In the genomic region with DNA sequence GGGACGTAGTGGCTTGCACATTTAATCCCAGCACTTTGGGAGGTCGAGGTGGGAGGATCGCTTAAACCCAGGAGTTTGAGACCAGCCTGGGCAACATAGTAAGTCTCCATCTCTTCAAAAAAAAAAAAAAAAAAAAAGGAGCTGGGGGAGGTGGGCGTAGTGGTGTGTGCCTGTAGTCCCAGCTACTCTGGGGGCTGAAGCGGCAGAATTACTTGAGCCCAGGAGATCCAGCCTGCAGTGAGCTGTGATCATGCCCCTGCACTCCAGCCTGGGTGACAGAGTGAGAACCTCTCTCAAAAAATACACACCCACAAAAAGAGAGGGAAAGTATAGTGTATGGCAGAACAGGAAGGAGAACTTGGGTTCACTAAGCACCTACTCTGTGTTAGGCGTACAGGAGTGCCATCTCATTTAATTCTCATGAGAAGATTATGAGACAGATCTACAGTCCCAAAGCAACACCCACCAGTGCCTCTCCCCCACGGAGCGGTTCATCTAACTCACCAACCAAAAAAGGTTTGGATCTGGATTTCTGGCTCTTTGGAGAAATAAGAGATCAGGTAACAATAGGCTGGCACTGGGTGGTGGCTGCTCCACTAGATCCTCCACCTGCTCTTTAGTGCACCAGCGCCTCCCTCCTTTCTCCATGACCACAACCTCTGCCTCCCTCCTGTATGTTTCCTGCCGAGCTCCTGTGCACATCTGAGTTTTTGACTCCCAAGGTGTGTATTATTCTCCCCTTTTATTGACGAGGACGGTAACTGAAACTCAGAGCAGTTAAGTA, we compare ENCODE assay signal across 14 cellular contexts. TPM values are rescaled to one million over a fixed set of nuclear protein-coding genes. Genes with fewer than 3 reads are reported as not detected.
A peak's percentile ranks its signal among the peaks of the same experiment; 100 is the strongest.
DNase-seq lines count a peak whose midpoint lies in the region; ATAC-seq and TF ChIP-seq lines count a peak whose summit lies in the region.
"Had no signal": no experiment of that assay in that cellular context is flagged by ENCODE, and none has a peak within 500 bp of the region (broad histone marks: within the 10 kb centered on the region; RNA-seq: fewer than 3 reads in every experiment).

No MANE protein-coding gene starts in this region.

- H4K8ac ChIP-seq in mesenchymal stem cell (ENCODE audit: low read length) = no peak overlapping the region

- peak; percentile 8 for DNase-seq in DMS153 (lab: John Stamatoyannopoulos, UW)
- no peak for DNase-seq in DMS153 treated with DMSO at 0.1 percent for 48 hours (lab: John Stamatoyannopoulos, UW; ENCODE audit: unreplicated experiment)
- peak; percentile 52 for DNase-seq in COLO668 (lab: John Stamatoyannopoulos, UW; ENCODE audit: unreplicated experiment)
- DNase-seq in T-helper 17 cell = no peak
- DNase-seq in memory B cell (ENCODE audit: low spot score in 2 of 2) = peak in 1 of 2 donors; percentile 9
- DNase-seq in mesenchymal stem cell = no peak
- no peak for DNase-seq in smooth muscle cell (lab: John Stamatoyannopoulos, UW; ENCODE audit: unreplicated experiment)
- DNase-seq: COR-L47, head of caudate nucleus had no signal

- H2BK120ac ChIP-seq in mesenchymal stem cell (ENCODE audit: low read depth, low read length) = no peak overlapping the region

- no peaks in the 10 kb centered on the region for H3F3A ChIP-seq in smooth muscle cell (ENCODE audit: low read depth)

- peaks cover 0 to 20% of the 10 kb centered on the region in 2 experiments for H3K27me3 ChIP-seq in mesenchymal stem cell (ENCODE audit: control insufficient read depth in 1 of 2, insufficient read depth in 1 of 2, low read length in 2 of 2)
- H3K27me3 ChIP-seq in smooth muscle cell (ENCODE audit: low read depth) = no peaks in the 10 kb centered on the region
- H3K27me3 ChIP-seq: tibial nerve had no signal

- no peak overlapping the region for H2AK5ac ChIP-seq in mesenchymal stem cell (ENCODE audit: low read length, severe bottlenecking)

- no peaks in the 10 kb centered on the region for H3K36me3 Mint-ChIP-seq in T-helper 17 cell (ENCODE audit: low read depth)
- H3K36me3 Mint-ChIP-seq in memory B cell = peaks cover 8% of the 10 kb centered on the region

- 97% methylated on average over 8 of the region's 12 CpGs for WGBS in mesenchymal stem cell
- 95% methylated on average over 11 of the region's 12 CpGs for WGBS in smooth muscle cell (ENCODE audit: low lambda C conversion rate)

- H3K9me3 ChIP-seq in T-helper 17 cell (ENCODE audit: control insufficient read depth, low read length, poor library complexity, severe bottlenecking) (no peaks in the 10 kb centered on the region), mesenchymal stem cell (ENCODE audit: control insufficient read depth, low read length) (no peaks in the 10 kb centered on the region), smooth muscle cell (replicated peaks; ENCODE audit: low read depth) (no peaks in the 10 kb centered on the region)
- H3K9me3 ChIP-seq: neutrophil, tibial nerve had no signal

- H3K14ac ChIP-seq in mesenchymal stem cell (ENCODE audit: low read length in 2 of 2) = no peak overlapping the region

- peaks cover 7% of the 10 kb centered on the region for H3K79me1 ChIP-seq in mesenchymal stem cell (replicated peaks; ENCODE audit: low read length, poor library complexity, severe bottlenecking)

- ATAC-seq in T-helper 17 cell (no peak), memory B cell (ENCODE audit: low read depth) (no peak), GM21447 (IDR thresholded peaks at IDR 0.05; ENCODE audit: unreplicated experiment) (no peak)

- H2BK12ac ChIP-seq in mesenchymal stem cell (ENCODE audit: low read length in 2 of 2) = no peak overlapping the region

- peaks cover 23% of the 10 kb centered on the region for H4K20me1 ChIP-seq in smooth muscle cell (ENCODE audit: low read depth)

- H3K4me1 Mint-ChIP-seq in T-helper 17 cell (peaks cover 48% of the 10 kb centered on the region), memory B cell (peaks cover 44% of the 10 kb centered on the region)

- no peak overlapping the region for H4K91ac ChIP-seq in mesenchymal stem cell (ENCODE audit: low read length)

- H3K4me2 ChIP-seq in mesenchymal stem cell (ENCODE audit: low read length, poor library complexity, severe bottlenecking) (no peak overlapping the region), smooth muscle cell (no peak overlapping the region)

- H3K79me2 ChIP-seq in smooth muscle cell (ENCODE audit: low read depth) = peaks cover 27% of the 10 kb centered on the region

- no peaks in the 10 kb centered on the region for H3K36me3 ChIP-seq in mesenchymal stem cell (ENCODE audit: control insufficient read depth in 1 of 2, insufficient read depth in 2 of 2, low read depth in 1 of 2, low read length in 2 of 2)
- no peaks in the 10 kb centered on the region for H3K36me3 ChIP-seq in smooth muscle cell (ENCODE audit: low read depth)
- H3K36me3 ChIP-seq: neutrophil, tibial nerve had no signal

- no peak overlapping the region for H3K27ac ChIP-seq in mesenchymal stem cell (ENCODE audit: low read length, poor library complexity, severe bottlenecking)
- no peak overlapping the region for H3K27ac ChIP-seq in smooth muscle cell (ENCODE audit: low read depth)
- H3K27ac ChIP-seq: 22Rv1, epithelial cell of prostate, neutrophil had no signal

- no peak overlapping the region for H3K18ac ChIP-seq in mesenchymal stem cell (ENCODE audit: low read depth in 1 of 2, low read length in 2 of 2)

- H3K27me3 Mint-ChIP-seq in T-helper 17 cell (no peaks in the 10 kb centered on the region), memory B cell (no peaks in the 10 kb centered on the region)

- H3K4me1 ChIP-seq in mesenchymal stem cell (ENCODE audit: control insufficient read depth, insufficient read depth, low read depth, low read length) = peaks cover 11% of the 10 kb centered on the region
- H3K4me1 ChIP-seq in smooth muscle cell (ENCODE audit: low read depth) = peaks cover 4% of the 10 kb centered on the region

- no peak overlapping the region for H2BK15ac ChIP-seq in mesenchymal stem cell (ENCODE audit: low read depth, poor library complexity, severe bottlenecking)

- peak overlapping the region; percentile 94 for H3K27ac Mint-ChIP-seq in T-helper 17 cell
- peak overlapping the region; percentile 98 for H3K27ac Mint-ChIP-seq in memory B cell

- no peak overlapping the region for H3K4ac ChIP-seq in mesenchymal stem cell (ENCODE audit: low read depth in 1 of 2, low read length in 2 of 2)

- H3K9me3 Mint-ChIP-seq in memory B cell = no peaks in the 10 kb centered on the region

- H3K23ac ChIP-seq in mesenchymal stem cell (ENCODE audit: low read length in 2 of 2) = no peak overlapping the region

- TF ChIP-seq CTCF in smooth muscle cell (IDR thresholded peaks at IDR 0.05; ENCODE audit: borderline replicate concordance, insufficient read depth, poor library complexity, severe bottlenecking) = no peak

- no peak overlapping the region for H3K4me3 ChIP-seq in mesenchymal stem cell (ENCODE audit: insufficient read depth in 1 of 2, low read depth in 1 of 2, low read length in 2 of 2)
- H3K4me3 ChIP-seq in smooth muscle cell = no peak overlapping the region

- H3K9ac ChIP-seq in mesenchymal stem cell (ENCODE audit: low read length) (no peak overlapping the region), smooth muscle cell (ENCODE audit: low read depth) (no peak overlapping the region)

- no peak overlapping the region for H2AFZ ChIP-seq in mesenchymal stem cell (ENCODE audit: low read depth, low read length)
- H2AFZ ChIP-seq in smooth muscle cell (ENCODE audit: low read depth) = no peak overlapping the region

- H3K4me3 Mint-ChIP-seq in T-helper 17 cell (peak overlapping the region; percentile 96), memory B cell (peak overlapping the region; percentile 77)

- H2BK5ac ChIP-seq in mesenchymal stem cell (ENCODE audit: low read depth, low read length, poor library complexity, severe bottlenecking) = no peak overlapping the region

RNA-seq across cellular contexts. Expression of gene TRAF5, which starts 1.4 kb away (rescaled TPM):
- 10 to 100 TPM; 52.3 to 59.9 TPM for total RNA-seq in T-helper 17 cell
- polyA plus RNA-seq in mesenchymal stem cell (2013, experiment 1 of 2) = 10.5 TPM
- polyA plus RNA-seq in mesenchymal stem cell (2013, experiment 2 of 2) = 10.5 TPM
- 15.0 and 18.7 TPM in 2 replicates for total RNA-seq in smooth muscle cell
- 6.1 and 10.2 TPM in 2 replicates for polyA plus RNA-seq in smooth muscle cell

Comparison
In these comparisons a context has a peak if more than half of its experiments do, and no peak if none do; other contexts are left out.
1. DNase-seq: peak in DMS153 (single experiment) and COLO668 (single experiment); none in DMS153 treated with DMSO at 0.1 percent for 48 hours (single experiment), T-helper 17 cell (0 of 3), mesenchymal stem cell (single experiment) and smooth muscle cell (single experiment).